In the genomic region with DNA sequence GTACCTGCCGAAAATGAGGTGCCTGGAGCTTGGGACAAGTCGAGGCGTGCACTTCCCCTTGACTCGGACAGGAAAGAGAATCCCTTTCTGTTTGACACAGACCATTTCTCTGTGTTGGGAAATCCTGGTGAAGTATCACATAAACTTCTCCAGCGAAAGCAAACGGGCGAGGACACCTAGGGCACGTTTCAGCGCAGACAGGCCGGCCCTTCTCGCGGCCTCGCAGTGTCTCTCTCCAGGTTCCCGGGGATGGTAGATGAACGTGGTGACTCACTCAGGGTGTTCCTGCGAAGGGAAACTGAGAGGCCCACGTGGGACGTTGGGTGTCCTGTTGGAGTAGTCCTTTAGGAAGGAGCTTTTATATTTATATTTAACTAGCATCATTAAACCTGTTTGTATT, we compare ENCODE assay signal across 12 cellular contexts. TPM values are rescaled to one million over a fixed set of nuclear protein-coding genes. Genes with fewer than 3 reads are reported as not detected.
A peak's percentile ranks its signal among the peaks of the same experiment; 100 is the strongest.
DNase-seq lines count a peak whose midpoint lies in the region; ATAC-seq and TF ChIP-seq lines count a peak whose summit lies in the region.
"Had no signal": no experiment of that assay in that cellular context is flagged by ENCODE, and none has a peak within 500 bp of the region (broad histone marks: within the 10 kb centered on the region; RNA-seq: fewer than 3 reads in every experiment).

No MANE protein-coding gene starts in this region.

- H3K9me3 Mint-ChIP-seq in activated T-cell treated with anti-CD3 and anti-CD28 coated beads, Interleukin-2, amount 50 U/mL, for 72 hours, result no peaks in the 10 kb centered on the region
- no peaks in the 10 kb centered on the region for H3K9me3 Mint-ChIP-seq in activated T-cell treated with anti-CD3 and anti-CD28 coated beads, Interleukin-2, amount 50 U/mL, for 4 hours
- no peaks in the 10 kb centered on the region for H3K9me3 Mint-ChIP-seq in chondrocyte (ENCODE audit: low read depth)

- TF ChIP-seq CTCF in chondrocyte (IDR thresholded peaks at IDR 0.05), result no peak
- no peak for TF ChIP-seq CTCF in WERI-Rb-1 (IDR thresholded peaks at IDR 0.05; ENCODE audit: low read depth, low read length)

- DNase-seq in activated T-cell treated with anti-CD3 and anti-CD28 coated beads, Interleukin-2, amount 50 U/mL, for 72 hours, result no peak
- DNase-seq in activated T-cell treated with anti-CD3 and anti-CD28 coated beads, Interleukin-2, amount 50 U/mL, for 4 hours, result no peak
- DNase-seq in chondrocyte (ENCODE audit: low spot score) (peak; percentile 7), lung microvascular endothelial cell (ENCODE audit: low read depth in 2 of 2) (peak; percentile 77 to 85), amygdala (lab: John Stamatoyannopoulos, UW) (no peak), WERI-Rb-1 (no peak)
- DNase-seq: central memory CD4-positive, alpha-beta T cell; NCI-H2171 had no signal

- no peaks in the 10 kb centered on the region for H3K27me3 ChIP-seq in WERI-Rb-1 (ENCODE audit: insufficient read depth, low read depth, severe bottlenecking)
- H3K27me3 ChIP-seq: BE2C had no signal

- H3K4me1 Mint-ChIP-seq in activated T-cell treated with anti-CD3 and anti-CD28 coated beads, Interleukin-2, amount 50 U/mL, for 72 hours (ENCODE audit: low read depth), result peaks cover 69% of the 10 kb centered on the region
- H3K4me1 Mint-ChIP-seq in activated T-cell treated with anti-CD3 and anti-CD28 coated beads, Interleukin-2, amount 50 U/mL, for 4 hours (ENCODE audit: low read depth), result peaks cover 44% of the 10 kb centered on the region
- peaks cover 11% of the 10 kb centered on the region for H3K4me1 Mint-ChIP-seq in chondrocyte (ENCODE audit: low read depth)

- H3K4me3 ChIP-seq in urinary bladder (ENCODE audit: low read depth, low read length) (no peak overlapping the region), WERI-Rb-1 (ENCODE audit: low read depth, low read length) (no peak overlapping the region)

- no peak overlapping the region for H3K27ac Mint-ChIP-seq in activated T-cell treated with anti-CD3 and anti-CD28 coated beads, Interleukin-2, amount 50 U/mL, for 72 hours
- H3K27ac Mint-ChIP-seq in chondrocyte (ENCODE audit: unreplicated experiment), result peak overlapping the region; percentile 69
- H3K27ac Mint-ChIP-seq: memory B cell had no signal

- H3K9me3 ChIP-seq in WERI-Rb-1 (ENCODE audit: severe bottlenecking), result no peaks in the 10 kb centered on the region
- H3K9me3 ChIP-seq: BE2C had no signal

- H3K36me3 Mint-ChIP-seq in activated T-cell treated with anti-CD3 and anti-CD28 coated beads, Interleukin-2, amount 50 U/mL, for 72 hours (ENCODE audit: insufficient read depth in 2 of 2), result peaks cover 2 to 4% of the 10 kb centered on the region in 2 donors
- peaks cover 14% of the 10 kb centered on the region for H3K36me3 Mint-ChIP-seq in activated T-cell treated with anti-CD3 and anti-CD28 coated beads, Interleukin-2, amount 50 U/mL, for 4 hours (ENCODE audit: insufficient read depth)
- H3K36me3 Mint-ChIP-seq in chondrocyte (ENCODE audit: low read depth), result peaks cover 4% of the 10 kb centered on the region

- H3K27ac ChIP-seq in urinary bladder (ENCODE audit: low read depth) (peak overlapping the region; percentile 44), WERI-Rb-1 (no peak overlapping the region)

- no peaks in the 10 kb centered on the region for H3K4me1 ChIP-seq in urinary bladder (ENCODE audit: insufficient read depth)

- no peaks in the 10 kb centered on the region for H3K27me3 Mint-ChIP-seq in activated T-cell treated with anti-CD3 and anti-CD28 coated beads, Interleukin-2, amount 50 U/mL, for 72 hours (ENCODE audit: low read depth)
- no peaks in the 10 kb centered on the region for H3K27me3 Mint-ChIP-seq in activated T-cell treated with anti-CD3 and anti-CD28 coated beads, Interleukin-2, amount 50 U/mL, for 4 hours (ENCODE audit: low read depth)
- no peaks in the 10 kb centered on the region for H3K27me3 Mint-ChIP-seq in chondrocyte (ENCODE audit: low read depth)
- H3K27me3 Mint-ChIP-seq: memory B cell had no signal

- no peak for ATAC-seq in activated T-cell treated with anti-CD3 and anti-CD28 coated beads, Interleukin-2, amount 50 U/mL, for 72 hours (replicated peaks in 1 of 2)
- ATAC-seq in activated T-cell treated with anti-CD3 and anti-CD28 coated beads, Interleukin-2, amount 50 U/mL, for 4 hours, result no peak
- ATAC-seq in HG02870 (IDR thresholded peaks at IDR 0.05; ENCODE audit: unreplicated experiment), result no peak

- peaks cover 3% of the 10 kb centered on the region for H3K36me3 ChIP-seq in urinary bladder (ENCODE audit: insufficient read depth)
- peaks cover 64% of the 10 kb centered on the region for H3K36me3 ChIP-seq in WERI-Rb-1
- H3K36me3 ChIP-seq: BE2C had no signal

- 53% methylated on average over 18 of the region's 18 CpGs for WGBS in urinary bladder

- peak overlapping the region; percentile 16 to 31 for H3K4me3 Mint-ChIP-seq in activated T-cell treated with anti-CD3 and anti-CD28 coated beads, Interleukin-2, amount 50 U/mL, for 72 hours
- H3K4me3 Mint-ChIP-seq in activated T-cell treated with anti-CD3 and anti-CD28 coated beads, Interleukin-2, amount 50 U/mL, for 4 hours, result no peak overlapping the region
- H3K4me3 Mint-ChIP-seq in chondrocyte (ENCODE audit: unreplicated experiment), result no peak overlapping the region
- H3K4me3 Mint-ChIP-seq: memory B cell had no signal

RNA-seq across cellular contexts. Expression of gene ZNF750, which starts 36.3 kb away (rescaled TPM):
- not detected for total RNA-seq in activated T-cell treated with anti-CD3 and anti-CD28 coated beads, Interleukin-2, amount 50 U/mL, for 72 hours
- not detected for total RNA-seq in activated T-cell treated with anti-CD3 and anti-CD28 coated beads, Interleukin-2, amount 50 U/mL, for 4 hours
- total RNA-seq in chondrocyte, result not detected in 3 replicates
- total RNA-seq in lung microvascular endothelial cell, result under 0.01 TPM in 2 replicates
- 3.1 TPM for total RNA-seq in urinary bladder
- polyA plus RNA-seq in urinary bladder, result 2.7 TPM

Comparison
In these comparisons a context has a peak if more than half of its experiments do, and no peak if none do; other contexts are left out.
1. H3K4me3 Mint-ChIP-seq: peak in activated T-cell treated with anti-CD3 and anti-CD28 coated beads, Interleukin-2, amount 50 U/mL, for 72 hours (2 of 2); none in activated T-cell treated with anti-CD3 and anti-CD28 coated beads, Interleukin-2, amount 50 U/mL, for 4 hours (single experiment) and chondrocyte (single experiment).
2. DNase-seq: peak in chondrocyte (single experiment) and lung microvascular endothelial cell (2 of 2); none in activated T-cell treated with anti-CD3 and anti-CD28 coated beads, Interleukin-2, amount 50 U/mL, for 72 hours (0 of 2), activated T-cell treated with anti-CD3 and anti-CD28 coated beads, Interleukin-2, amount 50 U/mL, for 4 hours (single experiment), amygdala (0 of 56) and WERI-Rb-1 (single experiment).